8 cellular contexts compared by ENCODE assay signal in genomic region chr17:81832608-81833159, GRCh38. TPM values are rescaled to one million over a fixed set of nuclear protein-coding genes. Genes with fewer than 3 reads are reported as not detected.
A peak's percentile ranks its signal among the peaks of the same experiment; 100 is the strongest.
DNase-seq lines count a peak whose midpoint lies in the region; ATAC-seq and TF ChIP-seq lines count a peak whose summit lies in the region.

No MANE protein-coding gene starts in this region.

- peak overlapping the region; percentile 91 for H3K27ac Mint-ChIP-seq in activated CD4-positive, alpha-beta T cell treated with anti-CD3 and anti-CD28 coated beads for 36 hours

- H3K27me3 Mint-ChIP-seq in activated CD4-positive, alpha-beta T cell treated with anti-CD3 and anti-CD28 coated beads for 36 hours, result no peaks in the 10 kb centered on the region

- no peaks in the 10 kb centered on the region for H3K9me3 ChIP-seq in endocrine pancreas (ENCODE audit: control insufficient read depth, low read length)

- peaks cover 3% of the 10 kb centered on the region for H3K4me1 ChIP-seq in endocrine pancreas (ENCODE audit: control insufficient read depth, insufficient read depth, low read length)

- no peaks in the 10 kb centered on the region for H3K27me3 ChIP-seq in endocrine pancreas (ENCODE audit: control insufficient read depth, insufficient read depth, low read length)

- peak overlapping the region; percentile 83 for H3K27ac ChIP-seq in 22Rv1
- peak overlapping the region; percentile 59 for H3K27ac ChIP-seq in substantia nigra (ENCODE audit: low read depth, low read length, poor library complexity, severe bottlenecking)

- H3K4me1 Mint-ChIP-seq in activated CD4-positive, alpha-beta T cell treated with anti-CD3 and anti-CD28 coated beads for 36 hours, result peaks cover 17% of the 10 kb centered on the region

- no peak for TF ChIP-seq CTCF in 22Rv1 (IDR thresholded peaks at IDR 0.05)

- no peaks in the 10 kb centered on the region for H3K9me3 Mint-ChIP-seq in activated CD4-positive, alpha-beta T cell treated with anti-CD3 and anti-CD28 coated beads for 36 hours (ENCODE audit: low read depth)

- ATAC-seq in GM18907 (IDR thresholded peaks at IDR 0.05; ENCODE audit: unreplicated experiment) (peak; percentile 54), HG03342 (IDR thresholded peaks at IDR 0.05; ENCODE audit: unreplicated experiment) (peak; percentile 53)
- peak; percentile 41 for ATAC-seq in activated CD4-positive, alpha-beta T cell treated with anti-CD3 and anti-CD28 coated beads for 36 hours

- H3K4me3 ChIP-seq in endocrine pancreas (ENCODE audit: control insufficient read depth, insufficient read depth, low read length), result peak overlapping the region; percentile 37

- no peaks in the 10 kb centered on the region for H3K36me3 ChIP-seq in endocrine pancreas (ENCODE audit: control insufficient read depth, insufficient read depth, low read length)

- DNase-seq in activated CD4-positive, alpha-beta T cell treated with anti-CD3 and anti-CD28 coated beads for 36 hours, result peak; percentile 76
- DNase-seq in myocyte (ENCODE audit: low read depth) (peak; percentile 45), substantia nigra (lab: John Stamatoyannopoulos, UW) (peak in 10 of 49 donors; percentile 19 to 47 (median 28)), KG1 (lab: John Stamatoyannopoulos, UW) (no peak)

- POLR2A ChIA-PET in activated CD4-positive, alpha-beta T cell treated with anti-CD3 and anti-CD28 coated beads for 36 hours (lab: Charles Lee), result interaction anchor here (1.7 kb wide), 1 partner anchor 40 kb away, joined by 6 read pairs; no protein-coding TSS in a partner anchor

- H3K36me3 Mint-ChIP-seq in activated CD4-positive, alpha-beta T cell treated with anti-CD3 and anti-CD28 coated beads for 36 hours (ENCODE audit: low read depth), result peaks cover 4% of the 10 kb centered on the region

- intact Hi-C loops in activated CD4-positive, alpha-beta T cell treated with anti-CD3 and anti-CD28 coated beads for 36 hours (cut with DNase I, micrococcal nuclease), result loop anchor here (1.0 to 5.0 kb wide), 24 partner anchors 28 to 609 kb away; partner anchors contain the start of genes P4HB (in 2 of the 2), ALYREF (in 1 of the 2), ANAPC11 (in 1 of the 2) and ARHGDIA (in 1 of the 2)

- CTCF ChIA-PET in activated CD4-positive, alpha-beta T cell treated with anti-CD3 and anti-CD28 coated beads for 36 hours (lab: Charles Lee), result no interaction called here

- peak overlapping the region; percentile 70 for H3K9ac ChIP-seq in endocrine pancreas (ENCODE audit: control insufficient read depth, insufficient read depth, low read length)

- H3K4me3 Mint-ChIP-seq in activated CD4-positive, alpha-beta T cell treated with anti-CD3 and anti-CD28 coated beads for 36 hours, result peak overlapping the region; percentile 87

RNA-seq across cellular contexts. Expression of gene MCRIP1, which starts 0.4 kb away (rescaled TPM):
- 10 to 100 TPM; 45.8 to 50.4 TPM for total RNA-seq in activated CD4-positive, alpha-beta T cell treated with anti-CD3 and anti-CD28 coated beads for 36 hours
- 100 and 132 TPM in 2 replicates for total RNA-seq in myocyte
- polyA plus RNA-seq in myocyte (2012), result 142 TPM

RNA-seq across cellular contexts. Expression of gene PPP1R27, which starts 2.2 kb away (rescaled TPM):
- not detected for total RNA-seq in activated CD4-positive, alpha-beta T cell treated with anti-CD3 and anti-CD28 coated beads for 36 hours
- 12.7 and 29.7 TPM in 2 replicates for total RNA-seq in myocyte
- polyA plus RNA-seq in myocyte (2012), result 19.5 TPM

RNA-seq across cellular contexts. Expression of gene P4HB, which starts 27.7 kb away (rescaled TPM):
- 100 to 1,000 TPM; 414 to 578 TPM for total RNA-seq in activated CD4-positive, alpha-beta T cell treated with anti-CD3 and anti-CD28 coated beads for 36 hours
- total RNA-seq in myocyte, result 1,674 and 2,691 TPM in 2 replicates
- polyA plus RNA-seq in myocyte (2012), result 1,506 TPM

RNA-seq across cellular contexts. Expression of gene GCGR, which starts 28.7 kb away (rescaled TPM):
- not detected for total RNA-seq in activated CD4-positive, alpha-beta T cell treated with anti-CD3 and anti-CD28 coated beads for 36 hours
- not detected in 2 replicates for total RNA-seq in myocyte
- not detected for polyA plus RNA-seq in myocyte (2012)

RNA-seq across cellular contexts. Expression of gene ARHGDIA, which starts 38.5 kb away (rescaled TPM):
- total RNA-seq in activated CD4-positive, alpha-beta T cell treated with anti-CD3 and anti-CD28 coated beads for 36 hours, result 100 to 1,000 TPM; 513 to 661 TPM
- 157 and 161 TPM in 2 replicates for total RNA-seq in myocyte
- polyA plus RNA-seq in myocyte (2012), result 408 TPM

Comparison
In these comparisons a context has a peak if more than half of its experiments do, and no peak if none do; other contexts are left out.
1. RNA of gene PPP1R27, which starts 2.2 kb away (total RNA-seq): 12.7 to 29.7 TPM in myocyte; not detected in activated CD4-positive, alpha-beta T cell treated with anti-CD3 and anti-CD28 coated beads for 36 hours; every median in the first group is over 10 times any median in the second.
2. Peak in every context shown above with its lines, with median percentiles within 50 percentile points of each other: ATAC-seq.